Comparison of ENCODE assay signal across 23 cellular contexts in the genomic region with DNA sequence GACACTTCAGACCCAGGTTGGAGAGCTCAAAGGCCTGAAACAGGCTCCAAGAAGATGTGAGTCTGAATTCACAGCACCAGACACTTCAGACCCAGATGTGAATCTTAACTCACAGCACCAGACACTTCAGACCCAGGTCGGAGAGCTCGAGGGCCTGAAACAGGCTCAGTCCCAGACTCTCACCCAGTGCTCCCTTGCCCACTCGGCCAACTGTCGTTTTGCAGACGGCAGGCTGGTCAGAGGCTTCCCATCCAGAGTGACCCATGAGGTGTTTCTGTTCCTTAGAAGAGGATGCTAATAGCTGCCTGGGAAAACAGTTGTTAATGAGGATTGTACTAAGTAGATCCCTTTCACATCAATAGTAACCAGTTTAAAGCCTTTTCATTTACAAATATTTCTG.
A peak's percentile ranks its signal among the peaks of the same experiment; 100 is the strongest.
DNase-seq lines count a peak whose midpoint lies in the region; ATAC-seq and TF ChIP-seq lines count a peak whose summit lies in the region.
"Had no signal": no experiment of that assay in that cellular context is flagged by ENCODE, and none has a peak within 500 bp of the region (broad histone marks: within the 10 kb centered on the region; RNA-seq: fewer than 3 reads in every experiment).

No MANE protein-coding gene starts in this region.

- TF ChIP-seq POLR2A in IMR-90 (IDR thresholded peaks at IDR 0.05; ENCODE audit: low read depth, low read length) (no peak), gastrocnemius medialis (IDR thresholded peaks at IDR 0.05) (no peak), testis (IDR thresholded peaks at IDR 0.05) (no peak)

- no peak overlapping the region for H3K18ac ChIP-seq in IMR-90 (ENCODE audit: low read depth, low read length)

- dilution Hi-C loops in IMR-90 (cut with HindIII; ENCODE audit: low sequenced_read_pairs, unreplicated experiment) = no loop called here

- no peak overlapping the region for H2BK120ac ChIP-seq in IMR-90 (ENCODE audit: low read depth, low read length)

- peaks cover 2% of the 10 kb centered on the region for H3K4me1 Mint-ChIP-seq in activated naive CD4-positive, alpha-beta T cell treated with anti-CD3 and anti-CD28 coated beads, Interleukin-2, amount 10 ng/mL, durations not matched to agents 7 days and 5 days

- H2BK20ac ChIP-seq in IMR-90 (ENCODE audit: low read depth, low read length) = no peak overlapping the region

- H2AFZ ChIP-seq in IMR-90 (replicated peaks; ENCODE audit: low read length, poor library complexity) = no peak overlapping the region
- H2AFZ ChIP-seq: PC-9 had no signal

- POLR2A ChIA-PET in IMR-90 (lab: Charles Lee; ENCODE audit: unreplicated experiment) = no interaction called here

- no peak overlapping the region for H3K4me3 ChIP-seq in IMR-90 (ENCODE audit: insufficient read depth, low read depth, low read length)
- no peak overlapping the region for H3K4me3 ChIP-seq in lung
- H3K4me3 ChIP-seq in gastrocnemius medialis = no peak overlapping the region
- no peak overlapping the region for H3K4me3 ChIP-seq in testis
- H3K4me3 ChIP-seq: A549, HAP-1, PC-9 had no signal

- no peak overlapping the region for H2AK5ac ChIP-seq in IMR-90 (ENCODE audit: low read depth, low read length)

- peaks cover 71% of the 10 kb centered on the region for H4K20me1 ChIP-seq in IMR-90 (ENCODE audit: insufficient read depth, low read length)

- H3K56ac ChIP-seq in IMR-90 (ENCODE audit: extremely low read depth, insufficient read depth, low read length) = no peak overlapping the region

- intact Hi-C loops in IMR-90 (cut with micrococcal nuclease) = no loop called here
- intact Hi-C loops in gastrocnemius medialis (cut with DNase I; ENCODE audit: low total_unique reads) = no loop called here
- intact Hi-C loops in testis (cut with DNase I; ENCODE audit: low total_unique reads) = no loop called here

- H3K36me3 ChIP-seq in IMR-90 (ENCODE audit: control insufficient read depth, insufficient read depth, low read length) (peaks cover 40% of the 10 kb centered on the region), lung (ENCODE audit: control insufficient read depth in 2 of 2, insufficient read depth in 2 of 2, low read length in 2 of 2) (peaks cover 0 to 4% of the 10 kb centered on the region in 2 donors), gastrocnemius medialis (no peaks in the 10 kb centered on the region), testis (ENCODE audit: low read depth, missing control alignments) (no peaks in the 10 kb centered on the region)
- H3K36me3 ChIP-seq: HAP-1 had no signal

- H3K4ac ChIP-seq in IMR-90 (ENCODE audit: low read depth, low read length) = no peak overlapping the region

- H3K9me3 ChIP-seq in IMR-90 (ENCODE audit: control insufficient read depth, insufficient read depth, low read length) (no peaks in the 10 kb centered on the region), lung (ENCODE audit: control insufficient read depth in 2 of 2, insufficient read depth in 1 of 2, low read length in 1 of 2) (no peaks in the 10 kb centered on the region), gastrocnemius medialis (no peaks in the 10 kb centered on the region), testis (no peaks in the 10 kb centered on the region)
- H3K9me3 ChIP-seq: A549, HAP-1 had no signal

- H3K27ac Mint-ChIP-seq in activated naive CD4-positive, alpha-beta T cell treated with anti-CD3 and anti-CD28 coated beads, Interleukin-2, amount 10 ng/mL, durations not matched to agents 7 days and 5 days = no peak overlapping the region
- H3K27ac Mint-ChIP-seq: B cell had no signal

- no peak for TF ChIP-seq CTCF in IMR-90 (conservative IDR thresholded peaks at IDR 0.05; ENCODE audit: low read depth, low read length)
- no peak for TF ChIP-seq CTCF in lung (IDR thresholded peaks at IDR 0.05; ENCODE audit: control extremely low read depth, extremely low read depth)
- no peak for TF ChIP-seq CTCF in gastrocnemius medialis (IDR thresholded peaks at IDR 0.05 in 4 of 5, conservative IDR thresholded peaks at IDR 0.05 in 1 of 5)
- TF ChIP-seq CTCF in testis (IDR thresholded peaks at IDR 0.05) = no peak

- H3K27me3 Mint-ChIP-seq in activated naive CD4-positive, alpha-beta T cell treated with anti-CD3 and anti-CD28 coated beads, Interleukin-2, amount 10 ng/mL, durations not matched to agents 7 days and 5 days = no peaks in the 10 kb centered on the region
- H3K27me3 Mint-ChIP-seq: B cell had no signal

- CTCF ChIA-PET in IMR-90 (lab: Yijun Ruan, JAX) = no interaction called here
- CTCF ChIA-PET in activated naive CD4-positive, alpha-beta T cell treated with anti-CD3 and anti-CD28 coated beads, Interleukin-2, amount 10 ng/mL, durations not matched to agents 7 days and 5 days (lab: Charles Lee) = interaction anchor here (1.2 kb wide), 1 partner anchor 146 kb away, joined by 3 read pairs; no protein-coding TSS in a partner anchor

- no peak for TF ChIP-seq RAD21 in IMR-90 (IDR thresholded peaks at IDR 0.05; ENCODE audit: low read length)

- H3K79me1 ChIP-seq in IMR-90 (ENCODE audit: low read depth in 1 of 2, low read length in 2 of 2) = peaks cover 42 to 86% of the 10 kb centered on the region in 2 experiments; a peak in 3 of 4 replicates

- H3K23ac ChIP-seq in IMR-90 (ENCODE audit: low read depth, low read length) = no peak overlapping the region

- H3K9me1 ChIP-seq in IMR-90 (ENCODE audit: insufficient read depth, low read length) = peaks cover 27% of the 10 kb centered on the region

- H2BK15ac ChIP-seq in IMR-90 (ENCODE audit: low read depth, low read length) = no peak overlapping the region

- ATAC-seq in IMR-90 (ENCODE audit: low read depth) (no peak), lung (ENCODE audit: insufficient read depth, low FRiP score) (no peak), gastrocnemius medialis (no peak), GM19463 (IDR thresholded peaks at IDR 0.05; ENCODE audit: unreplicated experiment) (no peak)
- ATAC-seq: A549 had no signal

- no peaks in the 10 kb centered on the region for H3K27me3 ChIP-seq in IMR-90 (ENCODE audit: control insufficient read depth, insufficient read depth, low read length)
- no peaks in the 10 kb centered on the region for H3K27me3 ChIP-seq in lung (ENCODE audit: control insufficient read depth, insufficient read depth)
- no peaks in the 10 kb centered on the region for H3K27me3 ChIP-seq in gastrocnemius medialis
- H3K27me3 ChIP-seq in testis = no peaks in the 10 kb centered on the region

- no peak overlapping the region for H3K4me3 Mint-ChIP-seq in activated naive CD4-positive, alpha-beta T cell treated with anti-CD3 and anti-CD28 coated beads, Interleukin-2, amount 10 ng/mL, durations not matched to agents 7 days and 5 days
- H3K4me3 Mint-ChIP-seq: B cell, CD14-positive monocyte had no signal

- no peak overlapping the region for H2BK5ac ChIP-seq in IMR-90 (ENCODE audit: low read depth, low read length, poor library complexity, severe bottlenecking)

- H4K91ac ChIP-seq in IMR-90 (ENCODE audit: insufficient read depth, low read depth, low read length) = 0 out of 2 replicates have a peak overlapping the region, but pooled peaks have one; percentile 7

- H3K14ac ChIP-seq in IMR-90 (replicated peaks; ENCODE audit: low read depth, low read length) = no peak overlapping the region

- no peaks in the 10 kb centered on the region for H3K9me3 Mint-ChIP-seq in activated naive CD4-positive, alpha-beta T cell treated with anti-CD3 and anti-CD28 coated beads, Interleukin-2, amount 10 ng/mL, durations not matched to agents 7 days and 5 days

- H3K4me2 ChIP-seq in IMR-90 (ENCODE audit: low read depth, low read length) = no peak overlapping the region
- H3K4me2 ChIP-seq: A549, PC-9 had no signal

- no peak overlapping the region for H4K5ac ChIP-seq in IMR-90 (ENCODE audit: low read depth, low read length)

- no peak overlapping the region for H4K8ac ChIP-seq in IMR-90 (ENCODE audit: low read depth in 2 of 2, low read length in 2 of 2)

- in situ Hi-C loops in IMR-90 (cut with MboI; ENCODE audit: low sequenced_read_pairs) = no loop called here
- in situ Hi-C loops in gastrocnemius medialis (cut with MboI; ENCODE audit: low sequenced_read_pairs in 4 of 4) = no loop called here

- peaks cover 30% of the 10 kb centered on the region for H3K4me1 ChIP-seq in IMR-90 (ENCODE audit: control insufficient read depth, insufficient read depth, low read length)
- peaks cover 0 to 5% of the 10 kb centered on the region in 2 donors for H3K4me1 ChIP-seq in lung (ENCODE audit: control insufficient read depth in 2 of 2, insufficient read depth in 2 of 2, low read length in 2 of 2)
- H3K4me1 ChIP-seq in gastrocnemius medialis = peaks cover 48 to 57% of the 10 kb centered on the region in 2 donors
- peaks cover 3% of the 10 kb centered on the region for H3K4me1 ChIP-seq in testis
- H3K4me1 ChIP-seq: HAP-1 had no signal

- H2AK9ac ChIP-seq in IMR-90 (replicated peaks; ENCODE audit: low read depth, low read length, poor library complexity) = no peak overlapping the region

- no CpG with 5 or more reads among the region's 5 CpGs for WGBS in IMR-90 (ENCODE audit: extremely low coverage in 2 of 2, insufficient read length in 1 of 2), 2 experiments
- 81 to 88% methylated on average over 5 of the region's 5 CpGs for WGBS in lung, 2 donors
- WGBS in testis, 2 donors = 90 to 93% methylated on average over 5 of the region's 5 CpGs

- H3K27ac ChIP-seq in IMR-90 (ENCODE audit: insufficient read depth, low read length) = no peak overlapping the region
- no peak overlapping the region for H3K27ac ChIP-seq in lung (ENCODE audit: low read depth in 1 of 2, low read length in 1 of 2)
- H3K27ac ChIP-seq in gastrocnemius medialis = peak overlapping the region; percentile 75 to 87 (median 82)
- no peak overlapping the region for H3K27ac ChIP-seq in testis
- H3K27ac ChIP-seq: A549, PC-9 had no signal

- no peak for DNase-seq in IMR-90
- peak; percentile 15 for DNase-seq in lung (ENCODE audit: low spot score)
- no peak for DNase-seq in gastrocnemius medialis
- DNase-seq in testis = peak; percentile 7
- no peak for DNase-seq in activated naive CD4-positive, alpha-beta T cell treated with anti-CD3 and anti-CD28 coated beads, Interleukin-2, amount 10 ng/mL, durations not matched to agents 7 days and 5 days
- DNase-seq in central memory CD4-positive, alpha-beta T cell = no peak
- DNase-seq: DMS53, GF-D8, KG1, NCI-H1092, NCI-H1436, NCI-H1930, NCI-H2227 treated with DMSO at 0.1 percent for 48 hours, NCI-H510A, NCI-H748 treated with DMSO at 0.1 percent for 48 hours, PC-9, RPMI8226, SHP77 had no signal

- H3K36me3 Mint-ChIP-seq in activated naive CD4-positive, alpha-beta T cell treated with anti-CD3 and anti-CD28 coated beads, Interleukin-2, amount 10 ng/mL, durations not matched to agents 7 days and 5 days = no peaks in the 10 kb centered on the region

- H3K9ac ChIP-seq in IMR-90 (ENCODE audit: low read depth, low read length) = no peak overlapping the region

- BruUV-seq in IMR-90 (replicated peaks; lab: Mats Ljungman, UMichigan) = no TSS peak

TF ChIP-seq in IMR-90, 13 proteins besides CTCF, POLR2A, EP300 and RAD21 (continues in another document):
- TF ChIP-seq MXI1 (IDR thresholded peaks at IDR 0.05; ENCODE audit: borderline replicate concordance, low read depth, low read length) (no peak), MAFK (IDR thresholded peaks at IDR 0.05; ENCODE audit: low read depth, low read length) (no peak), RCOR1 (IDR thresholded peaks at IDR 0.05; ENCODE audit: insufficient replicate concordance, low read length) (no peak), MAZ (IDR thresholded peaks at IDR 0.05; ENCODE audit: borderline replicate concordance, low read depth, low read length) (no peak), RFX5 (IDR thresholded peaks at IDR 0.05; ENCODE audit: low read depth, low read length) (no peak)

Comparison
In these comparisons a context has a peak if more than half of its experiments do, and no peak if none do; other contexts are left out.
1. DNase-seq: peak in lung (single experiment) and testis (single experiment); none in IMR-90 (single experiment), gastrocnemius medialis (0 of 2), activated naive CD4-positive, alpha-beta T cell treated with anti-CD3 and anti-CD28 coated beads, Interleukin-2, amount 10 ng/mL, durations not matched to agents 7 days and 5 days (single experiment) and central memory CD4-positive, alpha-beta T cell (single experiment).
2. H3K27ac ChIP-seq: peak in gastrocnemius medialis (4 of 4); none in IMR-90 (single experiment), lung (0 of 2) and testis (0 of 2).